In the genomic region with DNA sequence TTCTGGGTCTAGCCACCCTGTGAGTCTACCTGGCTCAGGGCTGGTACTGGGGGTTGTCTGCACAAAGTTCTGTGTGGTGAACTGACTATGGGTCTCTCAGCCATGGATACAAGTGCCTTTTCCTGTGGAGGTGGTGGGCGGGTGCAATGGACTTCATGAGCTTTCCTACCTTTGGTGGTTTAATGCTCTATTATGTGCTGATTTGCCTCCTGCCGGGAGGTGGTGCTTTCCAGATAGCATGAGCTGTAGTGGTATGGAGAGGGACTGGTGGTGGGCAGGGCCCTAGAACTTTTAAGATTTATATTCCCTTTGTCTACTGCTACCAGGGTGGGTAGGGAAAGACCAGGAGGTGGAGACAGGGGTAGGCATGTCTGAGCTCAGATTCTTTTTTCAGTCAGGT, we compare ENCODE assay signal across 24 cellular contexts.
"Had no signal": no experiment of that assay in that cellular context is flagged by ENCODE, and none has a peak within 500 bp of the region (broad histone marks: within the 10 kb centered on the region; RNA-seq: fewer than 3 reads in every experiment).

No MANE protein-coding gene starts in this region.

- H3K27me3 Mint-ChIP-seq: dendritic cell treated with granulocyte-macrophage colony-stimulating factor and Interleukin-4, amounts not matched to agents 40 ng/mL and 50 ng/mL, for 4 days; effector memory CD8-positive, alpha-beta T cell had no signal

- H3K27ac Mint-ChIP-seq: dendritic cell treated with granulocyte-macrophage colony-stimulating factor and Interleukin-4, amounts not matched to agents 40 ng/mL and 50 ng/mL, for 4 days had no signal

- H3K4me1 ChIP-seq: colonic mucosa, esophagus muscularis mucosa, esophagus squamous epithelium, foreskin keratinocyte, gastrocnemius medialis, gastroesophageal sphincter, heart left ventricle, heart right ventricle had no signal

- H3K27ac ChIP-seq: colonic mucosa, coronary artery, dorsolateral prefrontal cortex, epithelial cell of prostate, esophagus muscularis mucosa, esophagus squamous epithelium, foreskin keratinocyte, gastrocnemius medialis, gastroesophageal sphincter, heart left ventricle, heart right ventricle had no signal

- H3K36me3 ChIP-seq: colonic mucosa, esophagus muscularis mucosa, esophagus squamous epithelium, gastrocnemius medialis, gastroesophageal sphincter, heart left ventricle, heart right ventricle had no signal

- H3K4me3 ChIP-seq: colonic mucosa, coronary artery, dorsolateral prefrontal cortex, esophagus muscularis mucosa, esophagus squamous epithelium, gastrocnemius medialis, gastroesophageal sphincter, heart left ventricle, heart right ventricle had no signal

- H3K9me3 ChIP-seq: colonic mucosa, esophagus squamous epithelium, gastroesophageal sphincter had no signal

- ATAC-seq: effector memory CD8-positive, alpha-beta T cell; esophagus mucosa; foreskin keratinocyte; gastrocnemius medialis; gastroesophageal sphincter; heart left ventricle; heart right ventricle had no signal

- H3K9me3 Mint-ChIP-seq: effector memory CD8-positive, alpha-beta T cell had no signal

- H3K4me3 Mint-ChIP-seq: dendritic cell treated with granulocyte-macrophage colony-stimulating factor and Interleukin-4, amounts not matched to agents 40 ng/mL and 50 ng/mL, for 4 days; effector memory CD8-positive, alpha-beta T cell had no signal

- H3K27me3 ChIP-seq: colonic mucosa, esophagus muscularis mucosa, esophagus squamous epithelium, foreskin keratinocyte, gastrocnemius medialis, gastroesophageal sphincter had no signal

- DNase-seq: colonic mucosa; cortex of kidney; dermis blood vessel endothelial cell; dorsolateral prefrontal cortex; effector CD4-positive, alpha-beta T cell; effector CD8-positive, alpha-beta T cell; effector memory CD4-positive, alpha-beta T cell; effector memory CD8-positive, alpha-beta T cell; erythroblast; esophagus squamous epithelium; foreskin fibroblast; foreskin keratinocyte; foreskin melanocyte; gastrocnemius medialis; glutamatergic neuron; head of caudate nucleus; heart left ventricle; heart right ventricle had no signal
